10 cellular contexts compared by ENCODE assay signal in the genomic region with DNA sequence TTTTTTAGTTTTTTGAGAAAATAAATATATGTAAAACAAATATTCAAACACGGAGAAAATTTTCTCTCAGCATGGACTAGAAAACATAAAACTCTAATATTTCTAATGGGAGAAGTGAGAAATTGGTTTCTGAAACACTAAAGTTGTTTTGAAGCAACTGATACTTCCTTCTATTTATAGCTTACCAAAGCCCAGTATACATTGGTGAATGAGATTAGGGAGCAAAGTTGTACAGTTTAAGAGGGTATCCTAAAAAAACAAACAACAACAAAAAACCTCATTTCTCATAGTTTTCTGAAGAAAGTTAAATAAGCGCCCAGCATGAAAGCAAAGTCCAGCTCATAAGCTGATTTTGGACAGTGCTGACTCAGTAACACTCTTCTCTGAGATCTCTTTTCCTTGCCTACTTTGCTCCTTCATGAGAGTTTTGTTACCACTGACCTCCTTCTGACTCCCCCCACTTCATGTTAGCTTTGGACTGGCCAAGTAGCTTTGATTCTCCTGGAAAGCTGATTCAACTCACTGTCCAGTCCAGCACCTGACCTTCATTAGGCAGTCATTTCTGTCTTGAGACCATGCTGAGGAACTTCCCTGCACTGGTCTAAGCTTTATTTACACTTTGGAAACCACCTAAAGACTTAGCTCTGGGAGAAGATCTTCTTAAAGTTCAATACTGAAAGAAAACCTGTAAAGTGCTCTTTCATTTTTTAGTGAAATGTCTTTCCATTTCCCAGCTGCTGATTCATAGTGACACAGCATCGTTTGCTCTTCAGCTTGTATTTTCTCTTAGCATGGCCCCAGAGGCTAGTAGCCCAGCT. TPM values are rescaled to one million over a fixed set of nuclear protein-coding genes. Genes with fewer than 3 reads are reported as not detected.
DNase-seq lines count a peak whose midpoint lies in the region; ATAC-seq, FAIRE-seq and TF ChIP-seq lines count a peak whose summit lies in the region.
"Had no signal": no experiment of that assay in that cellular context is flagged by ENCODE, and none has a peak within 500 bp of the region (broad histone marks: within the 10 kb centered on the region; RNA-seq: fewer than 3 reads in every experiment).

No MANE protein-coding gene starts in this region.

- BruUV-seq in GM12878 (replicated peaks; lab: Mats Ljungman, UMichigan), result TSS peak; percentile 79

- H3K27ac ChIP-seq in GM12878 (ENCODE audit: control insufficient read depth, insufficient read depth), result peak overlapping the region; percentile 99

- peak; percentile 93 for ATAC-seq in GM18520 (IDR thresholded peaks at IDR 0.05; ENCODE audit: unreplicated experiment)
- peak; percentile 88 for ATAC-seq in GM21423 (IDR thresholded peaks at IDR 0.05; ENCODE audit: unreplicated experiment)
- peak; percentile 77 for ATAC-seq in HG03175 (IDR thresholded peaks at IDR 0.05; ENCODE audit: unreplicated experiment)
- peak; percentile 95 for ATAC-seq in GM12878

- TF ChIP-seq CTCF in GM12878 (IDR thresholded peaks at IDR 0.05 in 2 of 3, conservative IDR thresholded peaks at IDR 0.05 in 1 of 3; ENCODE audit: control insufficient read depth in 2 of 3, extremely low read depth in 1 of 3, insufficient read depth in 1 of 3, low read depth in 3 of 3, low read length in 3 of 3), result no peak

- H3K4me2 ChIP-seq in GM12878 (ENCODE audit: control insufficient read depth, insufficient read depth), result peak overlapping the region; percentile 97

- peak; percentile 85 for FAIRE-seq in GM12878 (lab: Jason Lieb, UNC)
- FAIRE-seq: RCC 7860 had no signal

- no peaks in the 10 kb centered on the region for H4K20me1 ChIP-seq in GM12878 (ENCODE audit: control insufficient read depth, insufficient read depth)

- TF ChIP-seq POLR2A in GM12878 (IDR thresholded peaks at IDR 0.05; ENCODE audit: low read depth, low read length), result no peak; the same call in 1 of the 2 replicates

- H3K4me3 ChIP-seq in GM12878, result peak overlapping the region; percentile 49

- 2% methylated on average over 3 of the region's 3 CpGs for WGBS in GM12878 (ENCODE audit: insufficient coverage, insufficient replicate concordance, low lambda C conversion rate, missing lambda C conversion rate)

- peak; percentile 68 to 72; a peak in 2 of 4 replicates for TF ChIP-seq EP300 in GM12878 (IDR thresholded peaks at IDR 0.05; ENCODE audit: borderline replicate concordance in 1 of 2, control insufficient read depth in 1 of 2, low read depth in 2 of 2, low read length in 2 of 2)

- peaks cover 4% of the 10 kb centered on the region for H3K9me3 ChIP-seq in GM12878 (replicated peaks; ENCODE audit: control insufficient read depth, insufficient read depth, low read length)

- DNase-seq in GM12878 (ENCODE audit: low read depth, low spot score), result peak; percentile 87
- no peak for DNase-seq in NCI-H1694 treated with DMSO at 0.1 percent for 48 hours (lab: John Stamatoyannopoulos, UW)
- DNase-seq in central memory CD4-positive, alpha-beta T cell, result no peak
- DNase-seq in stimulated activated CD8-positive, alpha-beta memory T cell treated with anti-CD3 and anti-CD28 coated beads, Interleukin-4, amount 100 ng/mL, for 48 hours, result no peak
- no peak for DNase-seq in HT-29 (ENCODE audit: low spot score)
- DNase-seq: KBM-7 had no signal

- no peaks in the 10 kb centered on the region for H3K36me3 ChIP-seq in GM12878 (ENCODE audit: control insufficient read depth in 2 of 2, insufficient read depth in 2 of 2, low read length in 1 of 2)

- SMC1A ChIA-PET in GM12878 (lab: Charles Lee; ENCODE audit: uncharacterized antibody, unreplicated experiment), result interaction anchor here (0.6 to 3.7 kb wide), 25 partner anchors 9 to 339 kb away, joined by 3 to 84 read pairs (median 4); a partner anchor contains a TSS

- TF ChIP-seq RAD21 in GM12878 (IDR thresholded peaks at IDR 0.05; ENCODE audit: insufficient read depth, low read depth, low read length), result 0 out of 2 replicates have a peak, but pooled peaks have one; percentile 3

- RAD21 ChIA-PET in GM12878 (lab: Charles Lee; ENCODE audit: unreplicated experiment), result interaction anchor here (0.6 to 3.7 kb wide), 26 partner anchors 9 to 1029 kb away, joined by 3 to 121 read pairs (median 4); a partner anchor contains a TSS

- H2AFZ ChIP-seq in GM12878 (ENCODE audit: control insufficient read depth, low read depth, low read length), result peak overlapping the region; percentile 81

- no peaks in the 10 kb centered on the region for H3K79me2 ChIP-seq in GM12878 (ENCODE audit: control insufficient read depth, insufficient read depth, low read length)

- in situ Hi-C loops in GM12878 (cut with MboI), result no loop called here

- intact Hi-C loops in GM12878 (cut with micrococcal nuclease; ENCODE audit: unreplicated experiment), result loop anchor here (1.0 kb wide), 1 partner anchor 22 kb away; a partner anchor contains a TSS

- H3K27me3 ChIP-seq in GM12878 (replicated peaks in 1 of 2; ENCODE audit: control insufficient read depth in 2 of 2, insufficient read depth in 2 of 2, low read length in 1 of 2), result no peaks in the 10 kb centered on the region

- CTCF ChIA-PET in GM12878 (lab: Yijun Ruan, JAX), result interaction anchor here (0.5 to 2.4 kb wide), 18 partner anchors 10 to 336 kb away, joined by 3 to 14 read pairs (median 4); a partner anchor contains a TSS

- POLR2A ChIA-PET in GM12878 (lab: Charles Lee), result interaction anchor here (0.6 to 3.4 kb wide), 11 partner anchors 10 to 347 kb away, joined by 3 to 39 read pairs (median 5); a partner anchor contains a TSS

- H3K9ac ChIP-seq in GM12878 (ENCODE audit: control insufficient read depth, insufficient read depth, low read length), result peak overlapping the region; percentile 79

- H3K4me1 ChIP-seq in GM12878 (ENCODE audit: control insufficient read depth, insufficient read depth, low read length), result peaks cover 9% of the 10 kb centered on the region

TF ChIP-seq in GM12878, 131 proteins besides CTCF, POLR2A, EP300 and RAD21 (continues in another document):
- TF ChIP-seq MYC (IDR thresholded peaks at IDR 0.05; ENCODE audit: insufficient read depth, insufficient read length, insufficient replicate concordance, low read length, severe bottlenecking) (no peak), TAF1 (IDR thresholded peaks at IDR 0.05; ENCODE audit: borderline replicate concordance, low read depth, low read length) (peak; percentile 9; the same call in 1 of the 2 replicates), KLF5 (IDR thresholded peaks at IDR 0.05; ENCODE audit: partially characterized antibody) (no peak), TCF3 (IDR thresholded peaks at IDR 0.05; ENCODE audit: borderline replicate concordance, insufficient read depth, low read depth, low read length) (no peak), RELA (IDR thresholded peaks at IDR 0.05; ENCODE audit: borderline replicate concordance, partially characterized antibody) (peak; percentile 95), RCOR1 (conservative IDR thresholded peaks at IDR 0.05; ENCODE audit: low read depth, low read length) (0 out of 2 replicates have a peak, but pooled peaks have one; percentile 36)
- TF ChIP-seq, protein P1, sequence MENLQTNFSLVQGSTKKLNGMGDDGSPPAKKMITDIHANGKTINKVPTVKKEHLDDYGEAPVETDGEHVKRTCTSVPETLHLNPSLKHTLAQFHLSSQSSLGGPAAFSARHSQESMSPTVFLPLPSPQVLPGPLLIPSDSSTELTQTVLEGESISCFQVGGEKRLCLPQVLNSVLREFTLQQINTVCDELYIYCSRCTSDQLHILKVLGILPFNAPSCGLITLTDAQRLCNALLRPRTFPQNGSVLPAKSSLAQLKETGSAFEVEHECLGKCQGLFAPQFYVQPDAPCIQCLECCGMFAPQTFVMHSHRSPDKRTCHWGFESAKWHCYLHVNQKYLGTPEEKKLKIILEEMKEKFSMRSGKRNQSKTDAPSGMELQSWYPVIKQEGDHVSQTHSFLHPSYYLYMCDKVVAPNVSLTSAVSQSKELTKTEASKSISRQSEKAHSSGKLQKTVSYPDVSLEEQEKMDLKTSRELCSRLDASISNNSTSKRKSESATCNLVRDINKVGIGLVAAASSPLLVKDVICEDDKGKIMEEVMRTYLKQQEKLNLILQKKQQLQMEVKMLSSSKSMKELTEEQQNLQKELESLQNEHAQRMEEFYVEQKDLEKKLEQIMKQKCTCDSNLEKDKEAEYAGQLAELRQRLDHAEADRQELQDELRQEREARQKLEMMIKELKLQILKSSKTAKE (IDR thresholded peaks at IDR 0.05; ENCODE audit: low read depth, poor library complexity, severe bottlenecking), result peak; percentile 25

RNA-seq across cellular contexts. Expression of a gene that starts 21.8 kb away (rescaled TPM):
- 209 and 224 TPM in 2 replicates for total RNA-seq in GM12878 (2013; cell fraction: nucleolus; rRNA removed)
- total RNA-seq in GM12878 (2014; rRNA removed), result 104 and 121 TPM in 2 replicates
- 98.5 and 102 TPM in 2 replicates for total RNA-seq in GM12878 (2014; rRNA removed; fragmentation: Illumina TruSeq; extraction: Trizol)
- total RNA-seq in GM12878 (2021), result 72.2 TPM in 2 replicates
- polyA plus RNA-seq in GM12878 (2011; ENCODE audit: low read depth), result 173 TPM
- polyA plus RNA-seq in GM12878 (2011; rRNA removed), result 272 and 288 TPM in 2 replicates
- 219 and 229 TPM in 2 replicates for polyA plus RNA-seq in GM12878 (2011; cell fraction: cytosol; rRNA removed)
- polyA plus RNA-seq in GM12878 (2011; cell fraction: nucleus; rRNA removed), result 147 and 168 TPM in 2 replicates
- polyA plus RNA-seq in GM12878 (2012), result 74.9 and 78.9 TPM in 2 replicates
- 152 and 185 TPM in 2 replicates for polyA plus RNA-seq in GM12878 (2014; fragmentation: Illumina TruSeq; extraction: Trizol)
- polyA plus RNA-seq in GM12878 (2014; fragmentation: Nextera tagmentation; extraction: Ambion mirVana), result 10 to 100 TPM; 43.8 to 71.9 TPM
- polyA plus RNA-seq in GM12878 (2014; rRNA removed), result 44.1 and 56.9 TPM in 2 replicates
- polyA plus RNA-seq in GM12878 (2016; fragmentation: Nextera tagmentation; extraction: Ambion mirVana), result 10 to 100 TPM; 56.2 to 60.6 TPM
- polyA minus RNA-seq in GM12878 (2011; rRNA and poly(A)+ RNA removed), result 400 and 524 TPM in 2 replicates
- 93.9 and 101 TPM in 2 replicates for polyA minus RNA-seq in GM12878 (2011; cell fraction: cytosol; rRNA and poly(A)+ RNA removed)
- 77.6 and 102 TPM in 2 replicates for polyA minus RNA-seq in GM12878 (2011; cell fraction: nucleus; rRNA and poly(A)+ RNA removed)
- not detected in 2 replicates for total RNA-seq in HT-29 (2014; rRNA removed; shearing (Covaris generic))

Comparison
In these comparisons a context has a peak if more than half of its experiments do, and no peak if none do; other contexts are left out.
1. RNA of a gene that starts 21.8 kb away (total RNA-seq): 72.2 to 224 TPM in GM12878; not detected in HT-29; every median in the first group is over 10 times any median in the second.
2. Peak in every context shown above with its lines, with median percentiles within 50 percentile points of each other: ATAC-seq.